Comparison of ENCODE assay signal across 7 cellular contexts in genomic region chr2:117607202-117607601, GRCh38.
"Had no signal": no experiment of that assay in that cellular context is flagged by ENCODE, and none has a peak within 500 bp of the region (broad histone marks: within the 10 kb centered on the region; RNA-seq: fewer than 3 reads in every experiment).

No MANE protein-coding gene starts in this region.

- H3K27ac ChIP-seq: GM23248 had no signal

- ATAC-seq: K562 had no signal

- H3K4me3 ChIP-seq: GM23248, K562 had no signal

- H2AFZ ChIP-seq: GM23248 had no signal

- FAIRE-seq: HTR-8/SVneo, K562 had no signal

- H3K9ac ChIP-seq: GM23248 had no signal

- DNase-seq: GM23248, GOT3, H7, HCEC 1CT, KG1 had no signal
